In the genomic region with DNA sequence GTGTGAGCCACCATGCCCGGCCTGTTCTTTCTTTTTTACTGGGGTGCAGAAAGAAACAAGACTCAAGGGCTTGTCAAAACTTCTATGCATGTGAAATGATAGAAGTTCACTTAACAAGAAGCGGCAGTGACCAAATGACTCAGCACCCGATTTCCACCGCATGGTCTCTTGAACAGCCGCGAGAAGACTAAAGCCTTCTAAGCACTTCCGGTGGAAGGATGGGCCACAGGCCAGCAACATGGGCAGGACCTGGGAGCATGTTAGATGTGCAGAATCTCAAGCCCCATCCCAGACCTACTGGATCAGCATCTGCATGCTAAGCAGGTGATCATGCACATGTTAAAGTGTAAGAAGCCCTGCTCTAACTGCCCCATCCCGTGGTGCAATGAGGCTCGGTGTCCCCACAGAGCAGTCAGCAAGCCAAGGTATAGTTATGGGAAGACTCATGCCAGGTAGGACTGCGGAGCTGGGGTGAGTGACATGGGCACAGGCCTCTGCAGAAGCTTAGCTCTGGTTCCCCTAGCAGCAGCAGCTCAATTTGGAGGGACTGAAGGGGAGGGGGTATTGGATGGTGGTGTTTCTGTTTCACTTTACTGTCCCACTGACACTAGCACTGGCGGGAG, we compare ENCODE assay signal across 14 cellular contexts.
DNase-seq lines count a peak whose midpoint lies in the region; ATAC-seq lines count a peak whose summit lies in the region.
"Had no signal": no experiment of that assay in that cellular context is flagged by ENCODE, and none has a peak within 500 bp of the region (broad histone marks: within the 10 kb centered on the region; RNA-seq: fewer than 3 reads in every experiment).

No MANE protein-coding gene starts in this region.

- H3K4me1 Mint-ChIP-seq in activated T-cell treated with anti-CD3 and anti-CD28 coated beads, Interleukin-2, amount 50 U/mL, for 72 hours (ENCODE audit: low read depth) = peaks cover 27% of the 10 kb centered on the region
- H3K4me1 Mint-ChIP-seq in T-helper 2 cell treated with Interferon-gamma antibody and Interleukin-4, amounts not matched to agents 5 μg/mL and 100 μg/mL, for 36 hours (ENCODE audit: low read depth) = peaks cover 36% of the 10 kb centered on the region
- H3K4me1 Mint-ChIP-seq in stimulated activated effector memory CD8-positive, alpha-beta T cell treated with anti-CD3 and anti-CD28 coated beads, Interleukin-12 subunit alpha, Interleukin-12 subunit beta, amount 100 ng/mL, for 72 hours = peaks cover 37% of the 10 kb centered on the region
- H3K4me1 Mint-ChIP-seq: activated naive CD4-positive, alpha-beta T cell treated with anti-CD3 and anti-CD28 coated beads, Interleukin-2, amount 50 U/mL, for 24 hours had no signal

- H3K9me3 Mint-ChIP-seq in activated T-cell treated with anti-CD3 and anti-CD28 coated beads, Interleukin-2, amount 50 U/mL, for 72 hours = no peaks in the 10 kb centered on the region
- no peaks in the 10 kb centered on the region for H3K9me3 Mint-ChIP-seq in T-helper 2 cell treated with Interferon-gamma antibody and Interleukin-4, amounts not matched to agents 5 μg/mL and 100 μg/mL, for 36 hours
- no peaks in the 10 kb centered on the region for H3K9me3 Mint-ChIP-seq in stimulated activated effector memory CD8-positive, alpha-beta T cell treated with anti-CD3 and anti-CD28 coated beads, Interleukin-12 subunit alpha, Interleukin-12 subunit beta, amount 100 ng/mL, for 72 hours
- H3K9me3 Mint-ChIP-seq: activated naive CD4-positive, alpha-beta T cell treated with anti-CD3 and anti-CD28 coated beads, Interleukin-2, amount 50 U/mL, for 24 hours had no signal

- no peaks in the 10 kb centered on the region for H3K36me3 Mint-ChIP-seq in activated T-cell treated with anti-CD3 and anti-CD28 coated beads, Interleukin-2, amount 50 U/mL, for 72 hours (ENCODE audit: insufficient read depth in 2 of 2)
- no peaks in the 10 kb centered on the region for H3K36me3 Mint-ChIP-seq in T-helper 2 cell treated with Interferon-gamma antibody and Interleukin-4, amounts not matched to agents 5 μg/mL and 100 μg/mL, for 36 hours (ENCODE audit: low read depth)
- H3K36me3 Mint-ChIP-seq in stimulated activated effector memory CD8-positive, alpha-beta T cell treated with anti-CD3 and anti-CD28 coated beads, Interleukin-12 subunit alpha, Interleukin-12 subunit beta, amount 100 ng/mL, for 72 hours = no peaks in the 10 kb centered on the region
- H3K36me3 Mint-ChIP-seq: activated naive CD4-positive, alpha-beta T cell treated with anti-CD3 and anti-CD28 coated beads, Interleukin-2, amount 50 U/mL, for 24 hours had no signal

- peak; percentile 66 to 74 for ATAC-seq in activated T-cell treated with anti-CD3 and anti-CD28 coated beads, Interleukin-2, amount 50 U/mL, for 72 hours (replicated peaks in 1 of 2)
- ATAC-seq in HG02623 (IDR thresholded peaks at IDR 0.05; ENCODE audit: unreplicated experiment) = peak; percentile 48
- peak; percentile 85 for ATAC-seq in stimulated activated effector memory CD8-positive, alpha-beta T cell treated with anti-CD3 and anti-CD28 coated beads, Interleukin-12 subunit alpha, Interleukin-12 subunit beta, amount 100 ng/mL, for 72 hours
- ATAC-seq in GM19324 (IDR thresholded peaks at IDR 0.05; ENCODE audit: low FRiP score, unreplicated experiment) = no peak
- ATAC-seq: gastroesophageal sphincter had no signal

- peak; percentile 30 to 38 for DNase-seq in activated T-cell treated with anti-CD3 and anti-CD28 coated beads, Interleukin-2, amount 50 U/mL, for 72 hours
- DNase-seq in activated T-cell treated with anti-CD3 and anti-CD28 coated beads, Interleukin-2, amount 50 U/mL, for 1 hour = no peak
- peak; percentile 53 for DNase-seq in T-helper 2 cell treated with Interferon-gamma antibody and Interleukin-4, amounts not matched to agents 5 μg/mL and 100 μg/mL, for 36 hours (ENCODE audit: low spot score)
- peak; percentile 14 to 69 for DNase-seq in stimulated activated effector memory CD8-positive, alpha-beta T cell treated with anti-CD3 and anti-CD28 coated beads, Interleukin-12 subunit alpha, Interleukin-12 subunit beta, amount 100 ng/mL, for 72 hours (ENCODE audit: low spot score in 2 of 2)
- no peak for DNase-seq in HK-2 (ENCODE audit: unreplicated experiment)
- DNase-seq in SKM-1 (lab: John Stamatoyannopoulos, UW; ENCODE audit: unreplicated experiment) = no peak
- DNase-seq: dorsolateral prefrontal cortex, left ventricle myocardium inferior, NCI-H1105 treated with DMSO at 0.1 percent for 48 hours, testis had no signal

- H3K4me3 Mint-ChIP-seq in activated T-cell treated with anti-CD3 and anti-CD28 coated beads, Interleukin-2, amount 50 U/mL, for 72 hours = peak overlapping the region in 1 of 2 donors; percentile 38
- peak overlapping the region; percentile 46 for H3K4me3 Mint-ChIP-seq in T-helper 2 cell treated with Interferon-gamma antibody and Interleukin-4, amounts not matched to agents 5 μg/mL and 100 μg/mL, for 36 hours
- H3K4me3 Mint-ChIP-seq in stimulated activated effector memory CD8-positive, alpha-beta T cell treated with anti-CD3 and anti-CD28 coated beads, Interleukin-12 subunit alpha, Interleukin-12 subunit beta, amount 100 ng/mL, for 72 hours = peak overlapping the region; percentile 39
- H3K4me3 Mint-ChIP-seq: activated naive CD4-positive, alpha-beta T cell treated with anti-CD3 and anti-CD28 coated beads, Interleukin-2, amount 50 U/mL, for 24 hours had no signal

- H3K27me3 Mint-ChIP-seq in activated T-cell treated with anti-CD3 and anti-CD28 coated beads, Interleukin-2, amount 50 U/mL, for 72 hours (ENCODE audit: low read depth) = peaks cover 18% of the 10 kb centered on the region
- peaks cover 4% of the 10 kb centered on the region for H3K27me3 Mint-ChIP-seq in T-helper 2 cell treated with Interferon-gamma antibody and Interleukin-4, amounts not matched to agents 5 μg/mL and 100 μg/mL, for 36 hours (ENCODE audit: low read depth)

- H3K27ac Mint-ChIP-seq in activated T-cell treated with anti-CD3 and anti-CD28 coated beads, Interleukin-2, amount 50 U/mL, for 72 hours = no peak overlapping the region
- H3K27ac Mint-ChIP-seq in T-helper 2 cell treated with Interferon-gamma antibody and Interleukin-4, amounts not matched to agents 5 μg/mL and 100 μg/mL, for 36 hours = peak overlapping the region; percentile 83
- H3K27ac Mint-ChIP-seq in stimulated activated effector memory CD8-positive, alpha-beta T cell treated with anti-CD3 and anti-CD28 coated beads, Interleukin-12 subunit alpha, Interleukin-12 subunit beta, amount 100 ng/mL, for 72 hours = peak overlapping the region; percentile 12
- H3K27ac Mint-ChIP-seq: activated naive CD4-positive, alpha-beta T cell treated with anti-CD3 and anti-CD28 coated beads, Interleukin-2, amount 50 U/mL, for 24 hours had no signal

Comparison
In these comparisons a context has a peak if more than half of its experiments do, and no peak if none do; other contexts are left out.
1. DNase-seq: peak in activated T-cell treated with anti-CD3 and anti-CD28 coated beads, Interleukin-2, amount 50 U/mL, for 72 hours (2 of 2), T-helper 2 cell treated with Interferon-gamma antibody and Interleukin-4, amounts not matched to agents 5 μg/mL and 100 μg/mL, for 36 hours (single experiment) and stimulated activated effector memory CD8-positive, alpha-beta T cell treated with anti-CD3 and anti-CD28 coated beads, Interleukin-12 subunit alpha, Interleukin-12 subunit beta, amount 100 ng/mL, for 72 hours (2 of 2); none in activated T-cell treated with anti-CD3 and anti-CD28 coated beads, Interleukin-2, amount 50 U/mL, for 1 hour (single experiment), HK-2 (single experiment) and SKM-1 (single experiment).